ENCODE assay signal across 8 cellular contexts in the genomic region with DNA sequence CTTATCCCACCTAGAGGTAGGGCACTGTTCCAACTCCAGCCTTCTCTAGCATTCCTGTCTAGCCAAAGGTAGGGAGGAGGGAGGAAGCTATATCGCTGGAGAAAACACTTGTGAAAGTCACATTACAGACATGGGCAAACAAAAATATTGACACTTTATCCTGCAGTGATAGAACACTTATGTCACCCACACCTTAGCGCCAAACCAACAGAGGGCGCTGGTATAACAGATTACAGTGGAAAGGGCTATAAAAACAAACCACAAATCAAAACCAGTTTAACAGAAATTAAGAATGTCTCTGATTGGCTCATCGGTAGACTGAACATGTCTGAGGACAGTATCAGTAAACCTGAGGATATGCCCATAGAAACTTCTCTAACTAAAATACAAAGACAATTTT.
DNase-seq lines count a peak whose midpoint lies in the region; ATAC-seq and TF ChIP-seq lines count a peak whose summit lies in the region.

No MANE protein-coding gene starts in this region.

- DNase-seq in SW480 (ENCODE audit: low spot score) (peak; percentile 0), left kidney (ENCODE audit: low read depth, low spot score) (peak; percentile 4), omental fat pad (ENCODE audit: low spot score) (no peak), GM19240 (ENCODE audit: insufficient read length, low spot score) (no peak), T-cell (no peak), DMS79 treated with DMSO at 0.1 percent for 48 hours (lab: John Stamatoyannopoulos, UW) (no peak)

- no peaks in the 10 kb centered on the region for H3K4me1 Mint-ChIP-seq in T-cell

- ATAC-seq in HG03439 (IDR thresholded peaks at IDR 0.05; ENCODE audit: unreplicated experiment) (peak; percentile 64), omental fat pad (ENCODE audit: low FRiP score) (no peak), T-cell (replicated peaks in 1 of 4) (no peak)

- TF ChIP-seq CTCF in GM12873 (IDR thresholded peaks at IDR 0.05; ENCODE audit: insufficient read depth, low read depth, low read length, missing control alignments) (peak; percentile 42), omental fat pad (IDR thresholded peaks at IDR 0.05) (no peak)

- POLR2A ChIA-PET in T-cell (lab: Charles Lee), result no interaction called here

- no peaks in the 10 kb centered on the region for H3K36me3 Mint-ChIP-seq in T-cell

- no peak overlapping the region for H3K27ac Mint-ChIP-seq in T-cell

- peaks cover 3 to 7% (median 5%) of the 10 kb centered on the region in 3 donors for H3K9me3 Mint-ChIP-seq in T-cell

- H3K27me3 Mint-ChIP-seq in T-cell, result no peaks in the 10 kb centered on the region

- H3K4me3 Mint-ChIP-seq in T-cell, result no peak overlapping the region

- CTCF ChIA-PET in T-cell (lab: Charles Lee), result no interaction called here

Comparison
In these comparisons a context has a peak if more than half of its experiments do, and no peak if none do; other contexts are left out.
1. DNase-seq: peak in SW480 (single experiment) and left kidney (single experiment); none in omental fat pad (single experiment), GM19240 (single experiment), T-cell (0 of 34) and DMS79 treated with DMSO at 0.1 percent for 48 hours (single experiment).